14 cellular contexts compared by ENCODE assay signal in the genomic region with DNA sequence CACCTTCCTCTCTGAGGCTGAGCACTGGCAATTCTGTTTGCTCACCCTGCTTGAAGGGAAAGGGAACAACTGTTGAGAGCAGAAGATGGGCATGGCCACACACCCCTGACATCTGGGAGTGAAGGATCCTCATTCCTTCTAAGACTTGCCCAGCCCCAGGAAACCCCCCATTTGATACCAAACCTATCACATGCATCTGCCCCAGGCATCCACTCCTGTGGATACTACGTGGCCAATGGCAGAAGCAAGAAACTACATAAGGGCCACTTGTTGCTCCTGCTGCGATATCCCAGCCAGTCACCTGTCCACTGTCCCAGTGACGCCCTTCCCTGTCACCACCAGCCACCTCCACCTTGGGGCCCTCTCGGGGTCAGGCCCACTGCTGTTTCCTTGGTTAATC.
DNase-seq lines count a peak whose midpoint lies in the region; ATAC-seq and TF ChIP-seq lines count a peak whose summit lies in the region.
"Had no signal": no experiment of that assay in that cellular context is flagged by ENCODE, and none has a peak within 500 bp of the region (broad histone marks: within the 10 kb centered on the region; RNA-seq: fewer than 3 reads in every experiment).

No MANE protein-coding gene starts in this region.

- H3K27me3 ChIP-seq in right atrium auricular region (no peaks in the 10 kb centered on the region), right cardiac atrium (ENCODE audit: control insufficient read depth, insufficient read depth) (no peaks in the 10 kb centered on the region), esophagus muscularis mucosa (peaks cover 0 to 21% (median 0%) of the 10 kb centered on the region in 4 donors)

- 88% methylated on average over 4 of the region's 4 CpGs for WGBS in right cardiac atrium
- 94% methylated on average over 4 of the region's 4 CpGs for WGBS in esophagus muscularis mucosa

- H3K4me1 ChIP-seq in right atrium auricular region (peaks cover 0 to 4% of the 10 kb centered on the region in 2 donors), right cardiac atrium (ENCODE audit: control insufficient read depth, insufficient read depth, low read length) (no peaks in the 10 kb centered on the region), esophagus muscularis mucosa (peaks cover 4 to 12% (median 7%) of the 10 kb centered on the region in 4 donors)

- H3K9me3 ChIP-seq in right atrium auricular region (no peaks in the 10 kb centered on the region), right cardiac atrium (ENCODE audit: control insufficient read depth, low read length) (no peaks in the 10 kb centered on the region), esophagus muscularis mucosa (no peaks in the 10 kb centered on the region)
- H3K9me3 ChIP-seq: BLaER1 treated with 17β-estradiol and CSF1 and Interleukin-3, amounts not matched to agents 10 nM and 100 nM had no signal

- intact Hi-C loops in right cardiac atrium (cut with DNase I) = loop anchor here (5.0 to 10.0 kb wide), 2 partner anchors 528 to 640 kb away; no protein-coding TSS in a partner anchor
- intact Hi-C loops in esophagus muscularis mucosa (cut with DNase I) = loop anchor here (5.0 kb wide), 2 partner anchors 528 to 693 kb away; no protein-coding TSS in a partner anchor

- ATAC-seq in right cardiac atrium (no peak), GM21423 (IDR thresholded peaks at IDR 0.05; ENCODE audit: unreplicated experiment) (no peak), HG03039 (IDR thresholded peaks at IDR 0.05; ENCODE audit: unreplicated experiment) (no peak)
- ATAC-seq: HCT116 had no signal

- H3K4me3 ChIP-seq in right atrium auricular region (no peak overlapping the region), right cardiac atrium (ENCODE audit: low read length) (no peak overlapping the region), esophagus muscularis mucosa (no peak overlapping the region)
- H3K4me3 ChIP-seq: BLaER1 treated with 17β-estradiol and CSF1 and Interleukin-3, amounts not matched to agents 10 nM and 100 nM had no signal

- no peak for TF ChIP-seq CTCF in right atrium auricular region (IDR thresholded peaks at IDR 0.05)
- TF ChIP-seq CTCF in esophagus muscularis mucosa (IDR thresholded peaks at IDR 0.05) = no peak
- no peak for TF ChIP-seq CTCF in progenitor cell of endocrine pancreas (IDR thresholded peaks at IDR 0.05; ENCODE audit: unreplicated experiment)

- no peak for TF ChIP-seq EP300 in esophagus muscularis mucosa (IDR thresholded peaks at IDR 0.05)

- DNase-seq in right atrium auricular region (ENCODE audit: low spot score) (peak; percentile 32), right cardiac atrium (no peak), esophagus muscularis mucosa (ENCODE audit: extremely low spot score) (peak; percentile 86), progenitor cell of endocrine pancreas (ENCODE audit: low spot score, unreplicated experiment) (no peak), activated T-cell treated with anti-CD3 and anti-CD28 coated beads for 4 hours (no peak), nucleus accumbens (lab: John Stamatoyannopoulos, UW) (no peak)
- DNase-seq: ACHN; CD4-positive, CD25-positive, alpha-beta regulatory T cell; DMS79; IMR-90 had no signal

- no peaks in the 10 kb centered on the region for H3K36me3 ChIP-seq in right atrium auricular region
- H3K36me3 ChIP-seq in esophagus muscularis mucosa = no peaks in the 10 kb centered on the region
- H3K36me3 ChIP-seq: BLaER1 treated with 17β-estradiol and CSF1 and Interleukin-3, amounts not matched to agents 10 nM and 100 nM had no signal

- no peaks in the 10 kb centered on the region for H3K9me3 Mint-ChIP-seq in progenitor cell of endocrine pancreas (ENCODE audit: low read depth)
- H3K9me3 Mint-ChIP-seq: CD4-positive, CD25-positive, alpha-beta regulatory T cell had no signal

- peaks cover 7% of the 10 kb centered on the region for H3K4me1 Mint-ChIP-seq in progenitor cell of endocrine pancreas (ENCODE audit: low read depth)

- H3K4me3 Mint-ChIP-seq in progenitor cell of endocrine pancreas (ENCODE audit: low read depth) = no peak overlapping the region
- H3K4me3 Mint-ChIP-seq: CD4-positive, CD25-positive, alpha-beta regulatory T cell had no signal

- no peak overlapping the region for H3K27ac ChIP-seq in right atrium auricular region
- H3K27ac ChIP-seq in right cardiac atrium (ENCODE audit: low read length) = no peak overlapping the region
- no peak overlapping the region for H3K27ac ChIP-seq in esophagus muscularis mucosa (replicated peaks in 1 of 4)
- H3K27ac ChIP-seq: BLaER1 treated with 17β-estradiol and CSF1 and Interleukin-3, amounts not matched to agents 10 nM and 100 nM had no signal

- H3K27ac Mint-ChIP-seq in progenitor cell of endocrine pancreas = peak overlapping the region; percentile 50
- H3K27ac Mint-ChIP-seq: CD4-positive, CD25-positive, alpha-beta regulatory T cell had no signal

- peaks cover 45% of the 10 kb centered on the region for H3K27me3 Mint-ChIP-seq in progenitor cell of endocrine pancreas

- H3K36me3 Mint-ChIP-seq in progenitor cell of endocrine pancreas (ENCODE audit: insufficient read depth) = no peaks in the 10 kb centered on the region
- H3K36me3 Mint-ChIP-seq: CD4-positive, CD25-positive, alpha-beta regulatory T cell had no signal

- TF ChIP-seq POLR2A in esophagus muscularis mucosa (IDR thresholded peaks at IDR 0.05; ENCODE audit: low read depth) = no peak

Comparison
In these comparisons a context has a peak if more than half of its experiments do, and no peak if none do; other contexts are left out.
1. DNase-seq: peak in right atrium auricular region (single experiment) and esophagus muscularis mucosa (single experiment); none in right cardiac atrium (0 of 3), progenitor cell of endocrine pancreas (single experiment), activated T-cell treated with anti-CD3 and anti-CD28 coated beads for 4 hours (single experiment) and nucleus accumbens (0 of 56).